In the genomic region with DNA sequence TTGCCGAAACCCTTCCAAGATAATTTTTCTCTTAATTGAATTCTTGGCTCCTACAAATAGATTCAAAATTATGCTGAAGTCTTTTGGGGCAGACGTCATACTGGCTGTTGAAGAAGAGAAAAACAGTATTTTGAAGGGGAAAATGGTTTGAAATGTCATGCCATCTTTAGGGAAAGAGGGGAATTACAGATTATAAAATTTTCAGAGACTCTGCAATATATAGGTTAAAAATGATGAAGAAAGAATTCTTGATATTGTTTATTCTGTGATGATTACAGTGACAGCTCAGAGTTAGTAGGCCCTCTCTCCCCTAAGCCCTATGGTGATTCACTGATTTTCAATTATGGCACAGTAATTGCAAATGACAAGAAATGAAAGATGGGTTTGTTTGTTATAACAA, we compare ENCODE assay signal across 12 cellular contexts.
DNase-seq lines count a peak whose midpoint lies in the region; ATAC-seq, FAIRE-seq and TF ChIP-seq lines count a peak whose summit lies in the region.
"Had no signal": no experiment of that assay in that cellular context is flagged by ENCODE, and none has a peak within 500 bp of the region (broad histone marks: within the 10 kb centered on the region; RNA-seq: fewer than 3 reads in every experiment).

No MANE protein-coding gene starts in this region.

- H3K9me3 ChIP-seq in GM23248 (ENCODE audit: low read depth), result no peaks in the 10 kb centered on the region
- H3K9me3 ChIP-seq: pancreas, upper lobe of left lung had no signal

- peak; percentile 47 for DNase-seq in GM23248
- no peak for DNase-seq in foreskin keratinocyte
- no peak for DNase-seq in NCI-H2107 treated with DMSO at 0.1 percent for 48 hours (lab: John Stamatoyannopoulos, UW; ENCODE audit: unreplicated experiment)
- DNase-seq in LoVo (ENCODE audit: low spot score), result no peak
- no peak for DNase-seq in ACHN
- no peak for DNase-seq in NCI-H510A (lab: John Stamatoyannopoulos, UW)
- DNase-seq: CD4-positive, alpha-beta T cell; pancreas; upper lobe of left lung had no signal

- peak overlapping the region; percentile 25; the same call in 1 of the 2 replicates for H2AFZ ChIP-seq in GM23248

- no peaks in the 10 kb centered on the region for H3K36me3 ChIP-seq in GM23248 (ENCODE audit: low read depth)

- H3K4me1 ChIP-seq in GM23248 (ENCODE audit: insufficient read depth) (peaks cover 8% of the 10 kb centered on the region), foreskin keratinocyte (no peaks in the 10 kb centered on the region)
- H3K4me1 ChIP-seq: pancreas had no signal

- TF ChIP-seq CTCF in VCaP (conservative IDR thresholded peaks at IDR 0.05) (peak; percentile 24; the same call in 1 of the 2 replicates), foreskin keratinocyte (conservative IDR thresholded peaks at IDR 0.05) (peak; percentile 48)

- peak; percentile 64 for FAIRE-seq in A204.1 (lab: Jason Lieb, UNC)
- FAIRE-seq: keratinocyte, pancreas had no signal

- H3K27me3 ChIP-seq in GM23248 (replicated peaks; ENCODE audit: insufficient read depth), result no peaks in the 10 kb centered on the region; the same call in 1 of the 2 replicates
- H3K27me3 ChIP-seq in foreskin keratinocyte, result no peaks in the 10 kb centered on the region
- H3K27me3 ChIP-seq: pancreas, upper lobe of left lung had no signal

- in situ Hi-C loops in GM23248 (cut with MboI), result no loop called here
- in situ Hi-C loops in ACHN (cut with HindIII; ENCODE audit: low pct_ligation_motif_present, low pct_unique_long_range_greater_than_20kb, low sequenced_read_pairs), result no loop called here

- WGBS in GM23248 (ENCODE audit: low coverage in 1 of 2, low lambda C conversion rate in 2 of 2, missing lambda C conversion rate in 2 of 2), 2 experiments, result 6 to 10% methylated on average over 2 of the region's 2 CpGs

- H3K4me3 ChIP-seq in GM23248, result no peak overlapping the region
- H3K4me3 ChIP-seq: pancreas, upper lobe of left lung had no signal

- H3F3A ChIP-seq in GM23248 (ENCODE audit: insufficient read depth), result no peaks in the 10 kb centered on the region

- H3K9me2 ChIP-seq in GM23248 (ENCODE audit: insufficient read depth), result no peaks in the 10 kb centered on the region

- H3K4me2 ChIP-seq in GM23248 (ENCODE audit: unreplicated experiment), result no peak overlapping the region

- H3K27ac ChIP-seq in GM23248 (no peak overlapping the region), VCaP (no peak overlapping the region; the same call in 1 of the 2 replicates), foreskin keratinocyte (no peak overlapping the region)
- H3K27ac ChIP-seq: pancreas, upper lobe of left lung had no signal

- no peaks in the 10 kb centered on the region for H4K20me1 ChIP-seq in GM23248 (ENCODE audit: insufficient read depth)

- H3K79me2 ChIP-seq in GM23248 (ENCODE audit: insufficient read depth), result no peaks in the 10 kb centered on the region

- ATAC-seq in foreskin keratinocyte, result no peak
- ATAC-seq: pancreas had no signal

- H3K9ac ChIP-seq in GM23248, result no peak overlapping the region
